19 cellular contexts compared by ENCODE assay signal in genomic region chr19:8528500-8528899, GRCh38. TPM values are rescaled to one million over a fixed set of nuclear protein-coding genes. Genes with fewer than 3 reads are reported as not detected.
DNase-seq lines count a peak whose midpoint lies in the region; ATAC-seq and TF ChIP-seq lines count a peak whose summit lies in the region.
"Had no signal": no experiment of that assay in that cellular context is flagged by ENCODE, and none has a peak within 500 bp of the region (broad histone marks: within the 10 kb centered on the region; RNA-seq: fewer than 3 reads in every experiment).

No MANE protein-coding gene starts in this region.

- peak overlapping the region; percentile 4 for H3K27ac Mint-ChIP-seq in activated CD8-positive, alpha-beta T cell treated with anti-CD3 and anti-CD28 coated beads, Interleukin-2, amount 10 ng/mL, durations not matched to agents 7 days and 5 days
- no peak overlapping the region for H3K27ac Mint-ChIP-seq in activated CD8-positive, alpha-beta T cell treated with anti-CD3 and anti-CD28 coated beads for 36 hours
- peak overlapping the region in 1 of 5 experiments; percentile 4 for H3K27ac Mint-ChIP-seq in brain
- no peak overlapping the region for H3K27ac Mint-ChIP-seq in mesothelial cell of epicardium

- no peaks in the 10 kb centered on the region for H3K27me3 Mint-ChIP-seq in activated CD8-positive, alpha-beta T cell treated with anti-CD3 and anti-CD28 coated beads, Interleukin-2, amount 10 ng/mL, durations not matched to agents 7 days and 5 days (ENCODE audit: low read depth)
- no peaks in the 10 kb centered on the region for H3K27me3 Mint-ChIP-seq in activated CD8-positive, alpha-beta T cell treated with anti-CD3 and anti-CD28 coated beads for 36 hours
- H3K27me3 Mint-ChIP-seq in brain, result peaks cover 5% of the 10 kb centered on the region
- H3K27me3 Mint-ChIP-seq in mesothelial cell of epicardium (ENCODE audit: low read depth), result no peaks in the 10 kb centered on the region

- no peak overlapping the region for H3K4me3 Mint-ChIP-seq in activated CD8-positive, alpha-beta T cell treated with anti-CD3 and anti-CD28 coated beads, Interleukin-2, amount 10 ng/mL, durations not matched to agents 7 days and 5 days
- no peak overlapping the region for H3K4me3 Mint-ChIP-seq in activated CD8-positive, alpha-beta T cell treated with anti-CD3 and anti-CD28 coated beads for 36 hours
- H3K4me3 Mint-ChIP-seq in brain (peak overlapping the region; percentile 12 to 62 (median 41)), mesothelial cell of epicardium (peak overlapping the region; percentile 20)

- POLR2A ChIA-PET in activated CD8-positive, alpha-beta T cell treated with anti-CD3 and anti-CD28 coated beads, Interleukin-2, amount 10 ng/mL, durations not matched to agents 7 days and 5 days (lab: Charles Lee), result no interaction called here
- POLR2A ChIA-PET in activated CD8-positive, alpha-beta T cell treated with anti-CD3 and anti-CD28 coated beads for 36 hours (lab: Charles Lee), result no interaction called here

- H3K36me3 Mint-ChIP-seq in activated CD8-positive, alpha-beta T cell treated with anti-CD3 and anti-CD28 coated beads, Interleukin-2, amount 10 ng/mL, durations not matched to agents 7 days and 5 days (ENCODE audit: low read depth), result peaks cover 60% of the 10 kb centered on the region
- H3K36me3 Mint-ChIP-seq in activated CD8-positive, alpha-beta T cell treated with anti-CD3 and anti-CD28 coated beads for 36 hours (ENCODE audit: low read depth), result peaks cover 21% of the 10 kb centered on the region
- H3K36me3 Mint-ChIP-seq in brain (peaks cover 15% of the 10 kb centered on the region), mesothelial cell of epicardium (peaks cover 10% of the 10 kb centered on the region)

- no peak for TF ChIP-seq POLR2A in thyroid gland (IDR thresholded peaks at IDR 0.05)

- no peak for ATAC-seq in activated CD8-positive, alpha-beta T cell treated with anti-CD3 and anti-CD28 coated beads, Interleukin-2, amount 10 ng/mL, durations not matched to agents 7 days and 5 days
- no peak for ATAC-seq in activated CD8-positive, alpha-beta T cell treated with anti-CD3 and anti-CD28 coated beads for 36 hours
- no peak for ATAC-seq in HG03025 (IDR thresholded peaks at IDR 0.05; ENCODE audit: low FRiP score, unreplicated experiment)
- ATAC-seq: PC-3 had no signal

- CTCF ChIA-PET in activated CD8-positive, alpha-beta T cell treated with anti-CD3 and anti-CD28 coated beads, Interleukin-2, amount 10 ng/mL, durations not matched to agents 7 days and 5 days (lab: Charles Lee), result interaction anchor here (2.6 kb wide), 1 partner anchor 50 kb away, joined by 11 read pairs; the partner anchor contains the start of gene MYO1F
- CTCF ChIA-PET in activated CD8-positive, alpha-beta T cell treated with anti-CD3 and anti-CD28 coated beads for 36 hours (lab: Charles Lee), result no interaction called here

- H3K4me1 Mint-ChIP-seq in activated CD8-positive, alpha-beta T cell treated with anti-CD3 and anti-CD28 coated beads, Interleukin-2, amount 10 ng/mL, durations not matched to agents 7 days and 5 days (ENCODE audit: low read depth), result no peaks in the 10 kb centered on the region
- H3K4me1 Mint-ChIP-seq in activated CD8-positive, alpha-beta T cell treated with anti-CD3 and anti-CD28 coated beads for 36 hours (ENCODE audit: low read depth), result peaks cover 3% of the 10 kb centered on the region
- peaks cover 13% of the 10 kb centered on the region for H3K4me1 Mint-ChIP-seq in brain
- H3K4me1 Mint-ChIP-seq in mesothelial cell of epicardium, result peaks cover 14% of the 10 kb centered on the region

- peaks cover 8 to 25% of the 10 kb centered on the region in 2 donors for H3K4me1 ChIP-seq in thyroid gland

- H3K27me3 ChIP-seq in thyroid gland, result no peaks in the 10 kb centered on the region

- no peaks in the 10 kb centered on the region for H3K36me3 ChIP-seq in thyroid gland
- H3K36me3 ChIP-seq: left ventricle myocardium inferior had no signal

- peak overlapping the region in 1 of 3 donors; percentile 43 for H3K27ac ChIP-seq in thyroid gland
- H3K27ac ChIP-seq: left ventricle myocardium inferior had no signal

- intact Hi-C loops in activated CD8-positive, alpha-beta T cell treated with anti-CD3 and anti-CD28 coated beads for 36 hours (cut with micrococcal nuclease), result no loop called here
- intact Hi-C loops in thyroid gland (cut with DNase I), result no loop called here

- WGBS in thyroid gland, 2 donors, result 35 to 47% methylated on average over 4 of the region's 4 CpGs

- no peaks in the 10 kb centered on the region for H3K9me3 ChIP-seq in thyroid gland
- H3K9me3 ChIP-seq: left ventricle myocardium inferior had no signal

- TF ChIP-seq CTCF in activated CD8-positive, alpha-beta T cell treated with anti-CD3 and anti-CD28 coated beads for 36 hours (IDR thresholded peaks at IDR 0.05), result no peak
- TF ChIP-seq CTCF in brain (conservative IDR thresholded peaks at IDR 0.05), result no peak
- TF ChIP-seq CTCF in mesothelial cell of epicardium (IDR thresholded peaks at IDR 0.05; ENCODE audit: unreplicated experiment), result no peak
- TF ChIP-seq CTCF in thyroid gland (IDR thresholded peaks at IDR 0.05), result no peak

- DNase-seq in activated CD8-positive, alpha-beta T cell treated with anti-CD3 and anti-CD28 coated beads, Interleukin-2, amount 10 ng/mL, durations not matched to agents 7 days and 5 days, result no peak
- DNase-seq in activated CD8-positive, alpha-beta T cell treated with anti-CD3 and anti-CD28 coated beads for 36 hours, result no peak
- DNase-seq in mesothelial cell of epicardium (ENCODE audit: low spot score in 2 of 2, unreplicated experiment in 2 of 2) (no peak), thyroid gland (peak; percentile 56 to 65), NCI-H82 treated with DMSO at 0.1 percent for 48 hours (lab: John Stamatoyannopoulos, UW; ENCODE audit: unreplicated experiment) (no peak)
- no peak for DNase-seq in effector CD8-positive, alpha-beta T cell (lab: John Stamatoyannopoulos, UW)
- DNase-seq: activated CD4-positive, alpha-beta T cell treated with anti-CD3 and anti-CD28 coated beads, Interleukin-2, amount 50 U/mL, for 4 hours; activated naive CD4-positive, alpha-beta T cell treated with Interleukin-2 at 50 U/mL for 16 hours; effector CD4-positive, alpha-beta T cell; left ventricle myocardium inferior; MV-4-11; NCI-H1694 treated with DMSO at 0.1 percent for 48 hours; nucleus accumbens; PC-3; retina; SHP77 treated with DMSO at 0.1 percent for 48 hours; stimulated activated CD8-positive, alpha-beta memory T cell treated with anti-CD3 and anti-CD28 coated beads, Interleukin-4, amount 100 ng/mL, for 48 hours had no signal

- H3K4me3 ChIP-seq in thyroid gland (replicated peaks in 1 of 3), result no peak overlapping the region
- H3K4me3 ChIP-seq: left ventricle myocardium inferior had no signal

- H3K9me3 Mint-ChIP-seq in activated CD8-positive, alpha-beta T cell treated with anti-CD3 and anti-CD28 coated beads, Interleukin-2, amount 10 ng/mL, durations not matched to agents 7 days and 5 days (ENCODE audit: insufficient read depth), result no peaks in the 10 kb centered on the region
- no peaks in the 10 kb centered on the region for H3K9me3 Mint-ChIP-seq in activated CD8-positive, alpha-beta T cell treated with anti-CD3 and anti-CD28 coated beads for 36 hours
- H3K9me3 Mint-ChIP-seq in brain, result peaks cover 0 to 13% (median 0%) of the 10 kb centered on the region in 5 experiments
- H3K9me3 Mint-ChIP-seq in mesothelial cell of epicardium, result peaks cover 5% of the 10 kb centered on the region

RNA-seq across cellular contexts. Expression of gene ZNF414, which starts 14.5 kb away (rescaled TPM):
- 10 to 100 TPM; 28.7 to 36.2 TPM for total RNA-seq in activated CD8-positive, alpha-beta T cell treated with anti-CD3 and anti-CD28 coated beads, Interleukin-2, amount 10 ng/mL, durations not matched to agents 7 days and 5 days
- total RNA-seq in activated CD8-positive, alpha-beta T cell treated with anti-CD3 and anti-CD28 coated beads for 36 hours, result 10 to 100 TPM; 21.6 to 24.0 TPM
- 90.5 TPM for polyA plus RNA-seq in brain (ENCODE audit: insufficient read depth, low read depth, low replicate concordance)
- total RNA-seq in mesothelial cell of epicardium (33.5 to 37.1 TPM (median 35.5 TPM) in 3 replicates), thyroid gland (10 to 100 TPM in 3 of 4 donors, 1 to 10 TPM in 1; 9.1 to 44.3 (median 34.4) TPM)

RNA-seq across cellular contexts. Expression of gene PRAM1, which starts 26.1 kb away (rescaled TPM):
- 1 to 10 TPM; 2.3 to 2.7 TPM for total RNA-seq in activated CD8-positive, alpha-beta T cell treated with anti-CD3 and anti-CD28 coated beads, Interleukin-2, amount 10 ng/mL, durations not matched to agents 7 days and 5 days
- 1 to 10 TPM in 1 of 2 experiments, under 1 TPM in 1; 0.74 to 1.1 TPM for total RNA-seq in activated CD8-positive, alpha-beta T cell treated with anti-CD3 and anti-CD28 coated beads for 36 hours
- polyA plus RNA-seq in brain (ENCODE audit: insufficient read depth, low read depth, low replicate concordance), result 1.4 TPM
- total RNA-seq in mesothelial cell of epicardium (0.70 to 1.2 TPM (median 0.94 TPM) in 3 replicates), thyroid gland (1 to 10 TPM in 1 of 4 donors, under 1 TPM in 2, not detected in 1; 0.58 to 2.0 (median 0.81) TPM)
- total RNA-seq: PC-3 had no signal

RNA-seq across cellular contexts. Expression of gene MYO1F, which starts 48.7 kb away (rescaled TPM):
- 100 to 1,000 TPM; 254 to 266 TPM for total RNA-seq in activated CD8-positive, alpha-beta T cell treated with anti-CD3 and anti-CD28 coated beads, Interleukin-2, amount 10 ng/mL, durations not matched to agents 7 days and 5 days
- total RNA-seq in activated CD8-positive, alpha-beta T cell treated with anti-CD3 and anti-CD28 coated beads for 36 hours, result 10 to 100 TPM; 21.0 to 21.4 TPM
- polyA plus RNA-seq in brain (ENCODE audit: insufficient read depth, low read depth, low replicate concordance), result 2.4 TPM
- 0.35 to 0.69 TPM (median 0.47 TPM) in 3 replicates for total RNA-seq in mesothelial cell of epicardium
- 10 to 100 TPM in 1 of 4 donors, 1 to 10 TPM in 3; 5.1 to 21.5 (median 6.0) TPM for total RNA-seq in thyroid gland

Comparison
In these comparisons a context has a peak if more than half of its experiments do, and no peak if none do; other contexts are left out.
1. RNA of gene MYO1F, which starts 48.7 kb away (total RNA-seq): 254 to 266 TPM in activated CD8-positive, alpha-beta T cell treated with anti-CD3 and anti-CD28 coated beads, Interleukin-2, amount 10 ng/mL, durations not matched to agents 7 days and 5 days; 21.0 to 21.4 TPM in activated CD8-positive, alpha-beta T cell treated with anti-CD3 and anti-CD28 coated beads for 36 hours, 5.1 to 21.5 TPM in thyroid gland and 0.35 to 0.69 TPM in mesothelial cell of epicardium; every median in the first group is over 10 times any median in the second.
2. DNase-seq: peak in thyroid gland (2 of 2); none in activated CD8-positive, alpha-beta T cell treated with anti-CD3 and anti-CD28 coated beads, Interleukin-2, amount 10 ng/mL, durations not matched to agents 7 days and 5 days (single experiment), activated CD8-positive, alpha-beta T cell treated with anti-CD3 and anti-CD28 coated beads for 36 hours (single experiment), mesothelial cell of epicardium (0 of 2), NCI-H82 treated with DMSO at 0.1 percent for 48 hours (single experiment) and effector CD8-positive, alpha-beta T cell (single experiment).
3. H3K4me3 Mint-ChIP-seq: peak in brain (5 of 5) and mesothelial cell of epicardium (single experiment); none in activated CD8-positive, alpha-beta T cell treated with anti-CD3 and anti-CD28 coated beads, Interleukin-2, amount 10 ng/mL, durations not matched to agents 7 days and 5 days (single experiment) and activated CD8-positive, alpha-beta T cell treated with anti-CD3 and anti-CD28 coated beads for 36 hours (single experiment).